16 cellular contexts compared by ENCODE assay signal in the genomic region with DNA sequence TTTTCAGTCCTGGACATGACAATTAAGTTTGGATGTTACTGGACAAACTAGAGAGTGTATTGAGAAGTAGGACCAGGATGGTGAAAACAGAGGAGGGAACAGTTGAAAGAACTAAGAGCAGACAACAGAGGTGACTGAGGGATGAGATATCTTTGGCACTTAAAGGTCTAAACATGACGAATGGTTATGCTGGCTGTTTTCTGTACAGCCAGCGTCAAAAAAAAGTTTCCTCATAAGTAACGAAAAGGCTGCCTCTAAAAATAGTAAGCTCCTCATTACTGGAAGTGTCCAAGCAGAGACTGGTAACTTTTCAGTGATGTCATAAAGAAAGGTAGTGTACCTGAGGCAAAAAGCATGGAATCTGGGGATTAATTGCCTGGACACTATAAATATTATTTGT. TPM values are rescaled to one million over a fixed set of nuclear protein-coding genes. Genes with fewer than 3 reads are reported as not detected.
DNase-seq lines count a peak whose midpoint lies in the region; ATAC-seq and TF ChIP-seq lines count a peak whose summit lies in the region.
"Had no signal": no experiment of that assay in that cellular context is flagged by ENCODE, and none has a peak within 500 bp of the region (broad histone marks: within the 10 kb centered on the region; RNA-seq: fewer than 3 reads in every experiment).

No MANE protein-coding gene starts in this region.

- H3K4me3 ChIP-seq in GM23248 (no peak overlapping the region), cardiac fibroblast (replicated peaks in 1 of 2; ENCODE audit: low read depth in 2 of 2, low read length in 2 of 2) (no peak overlapping the region), osteoblast (ENCODE audit: insufficient read depth, low read length) (no peak overlapping the region)
- no peak overlapping the region for H3K4me3 ChIP-seq in effector memory CD4-positive, alpha-beta T cell (ENCODE audit: insufficient read depth, low read depth, low read length, poor library complexity, severe bottlenecking)
- H3K4me3 ChIP-seq: GM12878, GM23338 had no signal

- H3F3A ChIP-seq in GM23248 (ENCODE audit: insufficient read depth), result no peaks in the 10 kb centered on the region

- 25 to 42% methylated on average over 3 of the region's 3 CpGs for WGBS in GM23248 (ENCODE audit: low coverage in 1 of 2, low lambda C conversion rate in 2 of 2, missing lambda C conversion rate in 2 of 2), 2 experiments

- H3K36me3 Mint-ChIP-seq in natural killer cell, result no peaks in the 10 kb centered on the region
- H3K36me3 Mint-ChIP-seq: CD4-positive, CD25-positive, alpha-beta regulatory T cell had no signal

- H3K36me3 ChIP-seq in GM23248 (ENCODE audit: low read depth), result no peaks in the 10 kb centered on the region
- H3K36me3 ChIP-seq in osteoblast (ENCODE audit: insufficient read depth, low read length), result no peaks in the 10 kb centered on the region
- H3K36me3 ChIP-seq in effector memory CD4-positive, alpha-beta T cell (ENCODE audit: control insufficient read depth, insufficient read depth, low read length), result no peaks in the 10 kb centered on the region

- no peak for ATAC-seq in natural killer cell
- ATAC-seq: GM12878, GM23338, HCT116 had no signal

- peaks cover 7 to 9% of the 10 kb centered on the region in 2 donors for H3K27me3 Mint-ChIP-seq in natural killer cell (ENCODE audit: low read depth in 2 of 2)

- H3K9me3 ChIP-seq in GM23248 (ENCODE audit: low read depth), result no peaks in the 10 kb centered on the region
- H3K9me3 ChIP-seq in osteoblast (ENCODE audit: low read depth, low read length), result no peaks in the 10 kb centered on the region
- no peaks in the 10 kb centered on the region for H3K9me3 ChIP-seq in effector memory CD4-positive, alpha-beta T cell (ENCODE audit: control insufficient read depth, low read length)

- in situ Hi-C loops in GM23248 (cut with MboI), result no loop called here

- H4K20me1 ChIP-seq in GM23248 (ENCODE audit: insufficient read depth) (no peaks in the 10 kb centered on the region), osteoblast (ENCODE audit: insufficient read depth, low read length) (no peaks in the 10 kb centered on the region)

- TF ChIP-seq CTCF in cardiac fibroblast (IDR thresholded peaks at IDR 0.05; ENCODE audit: low read depth, low read length), result no peak
- no peak for TF ChIP-seq CTCF in osteoblast (IDR thresholded peaks at IDR 0.05; ENCODE audit: extremely low read depth, low read depth, low read length)
- TF ChIP-seq CTCF in natural killer cell (IDR thresholded peaks at IDR 0.05), result no peak

- no peaks in the 10 kb centered on the region for H3K4me1 Mint-ChIP-seq in natural killer cell
- H3K4me1 Mint-ChIP-seq: CD4-positive, CD25-positive, alpha-beta regulatory T cell; CD8-positive, alpha-beta memory T cell; H9 had no signal

- H3K4me3 Mint-ChIP-seq in natural killer cell, result no peak overlapping the region
- H3K4me3 Mint-ChIP-seq: CD4-positive, CD25-positive, alpha-beta regulatory T cell; GM23338; H9 had no signal

- H3K27ac ChIP-seq in GM23248 (no peak overlapping the region), osteoblast (ENCODE audit: low read depth, low read length) (no peak overlapping the region)
- H3K27ac ChIP-seq in effector memory CD4-positive, alpha-beta T cell (ENCODE audit: insufficient read depth, low read length, poor library complexity, severe bottlenecking), result no peak overlapping the region

- H3K4me2 ChIP-seq in GM23248 (ENCODE audit: unreplicated experiment) (no peak overlapping the region), osteoblast (ENCODE audit: insufficient read depth, low read length) (no peak overlapping the region)
- H3K4me2 ChIP-seq: GM23338 had no signal

- no peaks in the 10 kb centered on the region; the same call in 1 of the 2 replicates for H3K27me3 ChIP-seq in GM23248 (replicated peaks; ENCODE audit: insufficient read depth)
- peaks cover 5% of the 10 kb centered on the region for H3K27me3 ChIP-seq in osteoblast (ENCODE audit: insufficient read depth, low read length)
- H3K27me3 ChIP-seq in effector memory CD4-positive, alpha-beta T cell (replicated peaks; ENCODE audit: control insufficient read depth, insufficient read depth, low read length, poor library complexity, severe bottlenecking), result no peaks in the 10 kb centered on the region

- H3K79me2 ChIP-seq in GM23248 (ENCODE audit: insufficient read depth) (no peaks in the 10 kb centered on the region), osteoblast (ENCODE audit: insufficient read depth, low read length) (no peaks in the 10 kb centered on the region)

- H2AFZ ChIP-seq in GM23248 (no peak overlapping the region), osteoblast (ENCODE audit: low read length) (no peak overlapping the region)
- H2AFZ ChIP-seq: GM23338 had no signal

- H3K4me1 ChIP-seq in GM23248 (ENCODE audit: insufficient read depth) (no peaks in the 10 kb centered on the region), osteoblast (ENCODE audit: insufficient read depth, low read length) (no peaks in the 10 kb centered on the region)
- no peaks in the 10 kb centered on the region for H3K4me1 ChIP-seq in effector memory CD4-positive, alpha-beta T cell (ENCODE audit: control insufficient read depth, insufficient read depth, low read length, poor library complexity, severe bottlenecking)

- H3K27ac Mint-ChIP-seq in natural killer cell, result no peak overlapping the region
- H3K27ac Mint-ChIP-seq: CD4-positive, CD25-positive, alpha-beta regulatory T cell; GM23338; H9 had no signal

- H3K9me3 Mint-ChIP-seq in natural killer cell, result no peaks in the 10 kb centered on the region
- H3K9me3 Mint-ChIP-seq: GM23338 had no signal

- no peaks in the 10 kb centered on the region for H3K9me2 ChIP-seq in GM23248 (ENCODE audit: insufficient read depth)

- intact Hi-C loops in natural killer cell (cut with micrococcal nuclease), result no loop called here

- peak; percentile 16 for DNase-seq in GM23248
- DNase-seq in cardiac fibroblast (ENCODE audit: low read depth in 2 of 2), result peak; percentile 3 to 8
- peak; percentile 35 for DNase-seq in osteoblast (ENCODE audit: insufficient read length, low spot score, missing footprints)
- DNase-seq in natural killer cell, result no peak
- DNase-seq in NCI-H2171 (lab: John Stamatoyannopoulos, UW), result no peak
- DNase-seq in effector memory CD4-positive, alpha-beta T cell, result no peak
- DNase-seq: C1 segment of cervical spinal cord; CD4-positive, CD25-positive, alpha-beta regulatory T cell; CD8-positive, alpha-beta memory T cell; DMS79; EL; GDM1; H9 had no signal

- no peak overlapping the region for H3K9ac ChIP-seq in GM23248

RNA-seq across cellular contexts. Expression of a gene that starts 35.2 kb away (rescaled TPM):
- total RNA-seq in GM23248 (2014; rRNA removed; shearing (Covaris generic)), result 49.1 and 65.4 TPM in 2 replicates
- polyA plus RNA-seq in GM23248 (2016; fragmentation: Nextera tagmentation; extraction: Ambion mirVana), result 108 and 110 TPM in 2 replicates
- total RNA-seq in osteoblast (18.3 and 37.6 TPM in 2 replicates), natural killer cell (1 to 10 TPM in 1 of 3 donors, under 1 TPM in 2; 0.32 to 1.6 (median 0.75) TPM)

Comparison
In these comparisons a context has a peak if more than half of its experiments do, and no peak if none do; other contexts are left out.
1. DNase-seq: peak in GM23248 (single experiment), cardiac fibroblast (2 of 2) and osteoblast (single experiment); none in natural killer cell (single experiment), NCI-H2171 (single experiment) and effector memory CD4-positive, alpha-beta T cell (0 of 3).